1 cellular context compared by ENCODE assay signal in genomic region chr4:133641191-133641590, GRCh38.
TF ChIP-seq lines count a peak whose summit lies in the region.

No MANE protein-coding gene starts in this region.

TF ChIP-seq in H1, 55 proteins besides CTCF, POLR2A, EP300 and RAD21:
- TF ChIP-seq ATF3 (IDR thresholded peaks at IDR 0.05; ENCODE audit: insufficient read depth, low read depth, low read length) (no peak), EGR1 (IDR thresholded peaks at IDR 0.05; ENCODE audit: borderline replicate concordance, low read depth, low read length) (no peak), RXRA (IDR thresholded peaks at IDR 0.05; ENCODE audit: insufficient read depth, low read depth, low read length) (no peak), SIRT6 (IDR thresholded peaks at IDR 0.05; ENCODE audit: low read length) (no peak), SP2 (IDR thresholded peaks at IDR 0.05; ENCODE audit: low read length) (no peak), RBBP5 (IDR thresholded peaks at IDR 0.05; ENCODE audit: borderline replicate concordance, low read depth, low read length) (no peak), SP1 (IDR thresholded peaks at IDR 0.05; ENCODE audit: low read depth, low read length) (no peak)
